In genomic region chr16:19183187-19183586, GRCh38 we compare ENCODE assay signal across 1 cellular context.
TF ChIP-seq lines count a peak whose summit lies in the region.

No MANE protein-coding gene starts in this region.

TF ChIP-seq in liver, 16 proteins besides CTCF, POLR2A, EP300 and RAD21 (continued from another document):
- no peak for TF ChIP-seq TAF1 (conservative IDR thresholded peaks at IDR 0.05)
